12 cellular contexts compared by ENCODE assay signal in the genomic region with DNA sequence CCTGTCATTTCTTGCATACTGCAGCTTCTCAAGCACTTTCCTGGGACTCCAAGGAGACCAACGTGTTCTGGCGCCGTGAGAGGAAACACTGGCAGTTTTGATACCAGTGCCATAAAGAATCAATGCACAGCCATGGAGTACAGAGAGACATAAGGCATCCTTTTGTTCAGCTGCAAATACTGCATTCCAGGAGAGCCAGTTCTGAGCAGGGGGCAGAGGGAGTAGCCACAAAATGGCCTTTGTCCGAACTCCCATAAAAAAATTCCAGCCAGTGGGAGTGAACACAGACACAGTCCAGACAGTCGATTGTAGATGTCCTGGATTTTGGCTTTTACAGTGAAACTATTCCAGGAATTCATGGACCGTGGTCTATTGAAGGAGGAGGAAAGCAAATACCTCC. TPM values are rescaled to one million over a fixed set of nuclear protein-coding genes. Genes with fewer than 3 reads are reported as not detected.
DNase-seq lines count a peak whose midpoint lies in the region; ATAC-seq and TF ChIP-seq lines count a peak whose summit lies in the region.
"Had no signal": no experiment of that assay in that cellular context is flagged by ENCODE, and none has a peak within 500 bp of the region (broad histone marks: within the 10 kb centered on the region; RNA-seq: fewer than 3 reads in every experiment).

No MANE protein-coding gene starts in this region.

- CTCF ChIA-PET in activated CD4-positive, alpha-beta T cell treated with anti-CD3 and anti-CD28 coated beads, Interleukin-2, amount 10 ng/mL, durations not matched to agents 7 days and 5 days (lab: Charles Lee), result no interaction called here

- intact Hi-C loops in Right ventricle myocardium inferior (cut with DNase I), result no loop called here
- intact Hi-C loops in vagina (cut with DNase I), result no loop called here
- intact Hi-C loops in stomach (cut with DNase I; ENCODE audit: low total_unique reads), result no loop called here

- H3K4me3 Mint-ChIP-seq in activated CD4-positive, alpha-beta T cell treated with anti-CD3 and anti-CD28 coated beads, Interleukin-2, amount 10 ng/mL, durations not matched to agents 7 days and 5 days, result no peak overlapping the region

- no peaks in the 10 kb centered on the region for H3K27me3 Mint-ChIP-seq in activated CD4-positive, alpha-beta T cell treated with anti-CD3 and anti-CD28 coated beads, Interleukin-2, amount 10 ng/mL, durations not matched to agents 7 days and 5 days

- TF ChIP-seq POLR2A in vagina (IDR thresholded peaks at IDR 0.05) (no peak), stomach (IDR thresholded peaks at IDR 0.05) (no peak)

- H3K9me3 ChIP-seq in cardiac muscle cell (ENCODE audit: low read depth) (no peaks in the 10 kb centered on the region), vagina (no peaks in the 10 kb centered on the region), stomach (no peaks in the 10 kb centered on the region)
- H3K9me3 ChIP-seq: MG63 had no signal

- H3K27me3 ChIP-seq in cardiac muscle cell (no peaks in the 10 kb centered on the region), vagina (no peaks in the 10 kb centered on the region), stomach (no peaks in the 10 kb centered on the region)
- H3K27me3 ChIP-seq: MG63 had no signal

- H3K9me3 Mint-ChIP-seq in activated CD4-positive, alpha-beta T cell treated with anti-CD3 and anti-CD28 coated beads, Interleukin-2, amount 10 ng/mL, durations not matched to agents 7 days and 5 days, result no peaks in the 10 kb centered on the region

- TF ChIP-seq CTCF in cardiac muscle cell (IDR thresholded peaks at IDR 0.05; ENCODE audit: low read depth, low read length), result no peak
- TF ChIP-seq CTCF in coronary artery (IDR thresholded peaks at IDR 0.05), result no peak
- TF ChIP-seq CTCF in vagina (IDR thresholded peaks at IDR 0.05), result no peak
- no peak for TF ChIP-seq CTCF in stomach (IDR thresholded peaks at IDR 0.05)

- H3K4me1 Mint-ChIP-seq in activated CD4-positive, alpha-beta T cell treated with anti-CD3 and anti-CD28 coated beads, Interleukin-2, amount 10 ng/mL, durations not matched to agents 7 days and 5 days, result no peaks in the 10 kb centered on the region

- no peaks in the 10 kb centered on the region for H3K36me3 Mint-ChIP-seq in activated CD4-positive, alpha-beta T cell treated with anti-CD3 and anti-CD28 coated beads, Interleukin-2, amount 10 ng/mL, durations not matched to agents 7 days and 5 days (ENCODE audit: low read depth)

- H3K4me1 ChIP-seq in cardiac muscle cell (ENCODE audit: low read depth) (no peaks in the 10 kb centered on the region), vagina (peaks cover 7% of the 10 kb centered on the region), stomach (no peaks in the 10 kb centered on the region)

- no peaks in the 10 kb centered on the region for H3K36me3 ChIP-seq in cardiac muscle cell
- no peaks in the 10 kb centered on the region for H3K36me3 ChIP-seq in vagina
- no peaks in the 10 kb centered on the region for H3K36me3 ChIP-seq in stomach
- H3K36me3 ChIP-seq: MG63 had no signal

- H3K4me3 ChIP-seq in cardiac muscle cell (no peak overlapping the region), coronary artery (peak overlapping the region; percentile 42), vagina (peak overlapping the region in 1 of 2 donors; percentile 23), stomach (no peak overlapping the region)
- H3K4me3 ChIP-seq: MG63 had no signal

- H3K27ac Mint-ChIP-seq in activated CD4-positive, alpha-beta T cell treated with anti-CD3 and anti-CD28 coated beads, Interleukin-2, amount 10 ng/mL, durations not matched to agents 7 days and 5 days, result no peak overlapping the region

- no peak for ATAC-seq in Right ventricle myocardium inferior

- 52 to 65% (median 62%) methylated on average over 6 of the region's 6 CpGs for WGBS in stomach, 5 donors

- H3K27ac ChIP-seq in cardiac muscle cell (no peak overlapping the region), coronary artery (no peak overlapping the region), vagina (peak overlapping the region; percentile 46), stomach (no peak overlapping the region)

- DNase-seq in cardiac muscle cell (ENCODE audit: low read depth in 1 of 2, low spot score in 1 of 2) (peak; percentile 3 to 89), Right ventricle myocardium inferior (ENCODE audit: missing footprints) (no peak), coronary artery (ENCODE audit: low spot score) (no peak), midbrain (lab: John Stamatoyannopoulos, UW) (peak; percentile 70), vagina (ENCODE audit: extremely low spot score in 2 of 2) (peak in 1 of 2 donors; percentile 71), stomach (no peak)
- DNase-seq in activated naive CD4-positive, alpha-beta T cell treated with Interleukin-2 at 50 U/mL for 16 hours, result no peak
- DNase-seq in activated CD4-positive, alpha-beta T cell treated with anti-CD3 and anti-CD28 coated beads, Interleukin-2, amount 10 ng/mL, durations not matched to agents 7 days and 5 days, result no peak
- DNase-seq: activated CD4-positive, alpha-beta T cell treated with anti-CD3 and anti-CD28 coated beads for 4 hours; MG63; stimulated activated CD4-positive, alpha-beta T cell treated with anti-CD3 and anti-CD28 coated beads, Interleukin-4, amount 100 ng/mL, for 1 hour had no signal

- TF ChIP-seq EP300 in stomach (IDR thresholded peaks at IDR 0.05), result no peak

- POLR2A ChIA-PET in activated CD4-positive, alpha-beta T cell treated with anti-CD3 and anti-CD28 coated beads, Interleukin-2, amount 10 ng/mL, durations not matched to agents 7 days and 5 days (lab: Charles Lee), result no interaction called here

RNA-seq across cellular contexts. Expression of gene TEKT3, which starts 36.2 kb away (rescaled TPM):
- 0.07 and 0.12 TPM in 2 replicates for total RNA-seq in cardiac muscle cell
- polyA plus RNA-seq in cardiac muscle cell, result 1.2 TPM in 1 of 2 replicates, not detected in the other
- total RNA-seq in Right ventricle myocardium inferior, result 0.51 TPM
- not detected for total RNA-seq in vagina
- under 1 TPM in 1 of 5 donors, not detected in 4; 0.92 TPM for total RNA-seq in stomach
- 1 to 10 TPM in 1 of 3 donors, under 1 TPM in 1, not detected in 1; 0.65 to 2.7 TPM for polyA plus RNA-seq in stomach
- not detected for total RNA-seq in activated CD4-positive, alpha-beta T cell treated with anti-CD3 and anti-CD28 coated beads, Interleukin-2, amount 10 ng/mL, durations not matched to agents 7 days and 5 days
- total RNA-seq: OCI-LY7 had no signal

Comparison
In these comparisons a context has a peak if more than half of its experiments do, and no peak if none do; other contexts are left out.
1. DNase-seq: peak in cardiac muscle cell (2 of 2) and midbrain (single experiment); none in Right ventricle myocardium inferior (single experiment), coronary artery (single experiment), stomach (single experiment), activated naive CD4-positive, alpha-beta T cell treated with Interleukin-2 at 50 U/mL for 16 hours (single experiment) and activated CD4-positive, alpha-beta T cell treated with anti-CD3 and anti-CD28 coated beads, Interleukin-2, amount 10 ng/mL, durations not matched to agents 7 days and 5 days (single experiment).